In genomic region chr12:2912216-2912575, GRCh38 we compare ENCODE assay signal across 2 cellular contexts.
A peak's percentile ranks its signal among the peaks of the same experiment; 100 is the strongest.
TF ChIP-seq lines count a peak whose summit lies in the region.

No MANE protein-coding gene starts in this region.

TF ChIP-seq in GM23338, 12 proteins besides CTCF, POLR2A, EP300 and RAD21:
- TF ChIP-seq ZNF331 (CRISPR knock-in tag; IDR thresholded peaks at IDR 0.05; ENCODE audit: low read depth) = no peak
- TF ChIP-seq JUNB (IDR thresholded peaks at IDR 0.05; ENCODE audit: unreplicated experiment) = no peak
- no peak for TF ChIP-seq ZNF114 (CRISPR knock-in tag; IDR thresholded peaks at IDR 0.05)
- no peak for TF ChIP-seq STAT1 (IDR thresholded peaks at IDR 0.05; ENCODE audit: unreplicated experiment)
- TF ChIP-seq EZH2phosphoT487 (IDR thresholded peaks at IDR 0.05; ENCODE audit: unreplicated experiment) = no peak
- TF ChIP-seq CREB1 (CRISPR knock-in tag; IDR thresholded peaks at IDR 0.05; ENCODE audit: low read depth) = no peak
- TF ChIP-seq REST (IDR thresholded peaks at IDR 0.05; ENCODE audit: unreplicated experiment) = no peak
- TF ChIP-seq, protein P1, sequence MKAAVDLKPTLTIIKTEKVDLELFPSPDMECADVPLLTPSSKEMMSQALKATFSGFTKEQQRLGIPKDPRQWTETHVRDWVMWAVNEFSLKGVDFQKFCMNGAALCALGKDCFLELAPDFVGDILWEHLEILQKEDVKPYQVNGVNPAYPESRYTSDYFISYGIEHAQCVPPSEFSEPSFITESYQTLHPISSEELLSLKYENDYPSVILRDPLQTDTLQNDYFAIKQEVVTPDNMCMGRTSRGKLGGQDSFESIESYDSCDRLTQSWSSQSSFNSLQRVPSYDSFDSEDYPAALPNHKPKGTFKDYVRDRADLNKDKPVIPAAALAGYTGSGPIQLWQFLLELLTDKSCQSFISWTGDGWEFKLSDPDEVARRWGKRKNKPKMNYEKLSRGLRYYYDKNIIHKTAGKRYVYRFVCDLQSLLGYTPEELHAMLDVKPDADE (IDR thresholded peaks at IDR 0.05) = no peak
- TF ChIP-seq POLR2AphosphoS5 (IDR thresholded peaks at IDR 0.05; ENCODE audit: low read depth) = no peak
- TF ChIP-seq, protein P2, sequence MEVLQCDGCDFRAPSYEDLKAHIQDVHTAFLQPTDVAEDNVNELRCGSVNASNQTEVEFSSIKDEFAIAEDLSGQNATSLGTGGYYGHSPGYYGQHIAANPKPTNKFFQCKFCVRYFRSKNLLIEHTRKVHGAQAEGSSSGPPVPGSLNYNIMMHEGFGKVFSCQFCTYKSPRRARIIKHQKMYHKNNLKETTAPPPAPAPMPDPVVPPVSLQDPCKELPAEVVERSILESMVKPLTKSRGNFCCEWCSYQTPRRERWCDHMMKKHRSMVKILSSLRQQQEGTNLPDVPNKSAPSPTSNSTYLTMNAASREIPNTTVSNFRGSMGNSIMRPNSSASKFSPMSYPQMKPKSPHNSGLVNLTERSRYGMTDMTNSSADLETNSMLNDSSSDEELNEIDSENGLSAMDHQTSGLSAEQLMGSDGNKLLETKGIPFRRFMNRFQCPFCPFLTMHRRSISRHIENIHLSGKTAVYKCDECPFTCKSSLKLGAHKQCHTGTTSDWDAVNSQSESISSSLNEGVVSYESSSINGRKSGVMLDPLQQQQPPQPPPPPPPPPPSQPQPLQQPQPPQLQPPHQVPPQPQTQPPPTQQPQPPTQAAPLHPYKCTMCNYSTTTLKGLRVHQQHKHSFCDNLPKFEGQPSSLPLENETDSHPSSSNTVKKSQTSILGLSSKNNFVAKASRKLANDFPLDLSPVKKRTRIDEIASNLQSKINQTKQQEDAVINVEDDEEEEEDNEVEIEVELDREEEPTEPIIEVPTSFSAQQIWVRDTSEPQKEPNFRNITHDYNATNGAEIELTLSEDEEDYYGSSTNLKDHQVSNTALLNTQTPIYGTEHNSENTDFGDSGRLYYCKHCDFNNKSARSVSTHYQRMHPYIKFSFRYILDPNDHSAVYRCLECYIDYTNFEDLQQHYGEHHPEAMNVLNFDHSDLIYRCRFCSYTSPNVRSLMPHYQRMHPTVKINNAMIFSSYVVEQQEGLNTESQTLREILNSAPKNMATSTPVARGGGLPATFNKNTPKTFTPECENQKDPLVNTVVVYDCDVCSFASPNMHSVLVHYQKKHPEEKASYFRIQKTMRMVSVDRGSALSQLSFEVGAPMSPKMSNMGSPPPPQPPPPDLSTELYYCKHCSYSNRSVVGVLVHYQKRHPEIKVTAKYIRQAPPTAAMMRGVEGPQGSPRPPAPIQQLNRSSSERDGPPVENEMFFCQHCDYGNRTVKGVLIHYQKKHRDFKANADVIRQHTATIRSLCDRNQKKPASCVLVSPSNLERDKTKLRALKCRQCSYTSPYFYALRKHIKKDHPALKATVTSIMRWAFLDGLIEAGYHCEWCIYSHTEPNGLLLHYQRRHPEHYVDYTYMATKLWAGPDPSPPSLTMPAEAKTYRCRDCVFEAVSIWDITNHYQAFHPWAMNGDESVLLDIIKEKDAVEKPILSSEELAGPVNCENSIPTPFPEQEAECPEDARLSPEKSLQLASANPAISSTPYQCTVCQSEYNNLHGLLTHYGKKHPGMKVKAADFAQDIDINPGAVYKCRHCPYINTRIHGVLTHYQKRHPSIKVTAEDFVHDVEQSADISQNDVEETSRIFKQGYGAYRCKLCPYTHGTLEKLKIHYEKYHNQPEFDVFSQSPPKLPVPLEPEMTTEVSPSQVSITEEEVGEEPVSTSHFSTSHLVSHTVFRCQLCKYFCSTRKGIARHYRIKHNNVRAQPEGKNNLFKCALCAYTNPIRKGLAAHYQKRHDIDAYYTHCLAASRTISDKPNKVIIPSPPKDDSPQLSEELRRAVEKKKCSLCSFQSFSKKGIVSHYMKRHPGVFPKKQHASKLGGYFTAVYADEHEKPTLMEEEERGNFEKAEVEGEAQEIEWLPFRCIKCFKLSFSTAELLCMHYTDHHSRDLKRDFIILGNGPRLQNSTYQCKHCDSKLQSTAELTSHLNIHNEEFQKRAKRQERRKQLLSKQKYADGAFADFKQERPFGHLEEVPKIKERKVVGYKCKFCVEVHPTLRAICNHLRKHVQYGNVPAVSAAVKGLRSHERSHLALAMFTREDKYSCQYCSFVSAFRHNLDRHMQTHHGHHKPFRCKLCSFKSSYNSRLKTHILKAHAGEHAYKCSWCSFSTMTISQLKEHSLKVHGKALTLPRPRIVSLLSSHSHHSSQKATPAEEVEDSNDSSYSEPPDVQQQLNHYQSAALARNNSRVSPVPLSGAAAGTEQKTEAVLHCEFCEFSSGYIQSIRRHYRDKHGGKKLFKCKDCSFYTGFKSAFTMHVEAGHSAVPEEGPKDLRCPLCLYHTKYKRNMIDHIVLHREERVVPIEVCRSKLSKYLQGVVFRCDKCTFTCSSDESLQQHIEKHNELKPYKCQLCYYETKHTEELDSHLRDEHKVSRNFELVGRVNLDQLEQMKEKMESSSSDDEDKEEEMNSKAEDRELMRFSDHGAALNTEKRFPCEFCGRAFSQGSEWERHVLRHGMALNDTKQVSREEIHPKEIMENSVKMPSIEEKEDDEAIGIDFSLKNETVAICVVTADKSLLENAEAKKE (CRISPR knock-in tag; IDR thresholded peaks at IDR 0.05) = no peak
- no peak for TF ChIP-seq NANOG (IDR thresholded peaks at IDR 0.05; ENCODE audit: borderline replicate concordance)
- TF ChIP-seq EZH2 (IDR thresholded peaks at IDR 0.05; ENCODE audit: low read depth, unreplicated experiment) = no peak

TF ChIP-seq in H1, 55 proteins besides CTCF, POLR2A, EP300 and RAD21:
- TF ChIP-seq BACH1 (IDR thresholded peaks at IDR 0.05; ENCODE audit: low read length) (no peak), TAF1 (IDR thresholded peaks at IDR 0.05; ENCODE audit: low read depth, low read length) (0 out of 2 replicates have a peak, but pooled peaks have one; percentile 10)
